ENCODE assay signal across 1 cellular context in the genomic region with DNA sequence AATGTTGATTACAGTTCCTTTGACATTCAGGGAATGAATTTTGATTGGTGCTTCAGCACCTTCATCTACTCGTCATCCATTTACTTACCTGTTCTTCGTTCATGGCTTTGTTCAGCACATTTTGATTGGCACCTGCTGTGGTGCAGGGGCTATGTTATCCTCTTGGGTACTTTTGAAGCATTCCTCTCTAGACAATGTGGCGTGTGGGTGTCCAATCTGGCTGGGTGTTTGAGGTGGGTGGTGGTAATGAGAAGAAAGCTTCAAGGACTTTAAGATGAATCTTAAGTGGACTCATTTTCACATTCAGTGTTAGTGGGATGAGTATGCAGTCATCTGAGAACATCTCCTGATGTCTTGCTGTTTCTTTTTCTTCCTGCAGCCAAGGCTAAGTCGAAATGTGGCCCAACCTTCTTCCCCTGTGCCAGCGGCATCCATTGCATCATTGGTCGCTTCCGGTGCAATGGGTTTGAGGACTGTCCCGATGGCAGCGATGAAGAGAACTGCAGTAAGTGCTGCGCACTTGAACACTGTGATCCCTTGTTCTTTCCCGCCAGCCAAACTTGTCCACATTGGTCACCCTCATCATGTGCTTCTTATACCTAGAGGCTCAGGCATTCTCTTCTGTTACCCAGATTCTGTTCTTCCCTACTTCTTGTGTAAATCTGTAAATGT.
TF ChIP-seq lines count a peak whose summit lies in the region.

No MANE protein-coding gene starts in this region.

TF ChIP-seq in K562, 482 proteins besides CTCF, POLR2A, EP300 and RAD21:
- TF ChIP-seq SMAD2 (IDR thresholded peaks at IDR 0.05; ENCODE audit: low read depth, low read length): no peak
- TF ChIP-seq POU5F1 (IDR thresholded peaks at IDR 0.05; ENCODE audit: borderline replicate concordance, low read depth, low read length, partially characterized antibody): no peak
- no peak for TF ChIP-seq ZSCAN32 (CRISPR knock-in tag; IDR thresholded peaks at IDR 0.05)
- no peak for TF ChIP-seq DPF2 (IDR thresholded peaks at IDR 0.05)
- TF ChIP-seq SMAD4 (CRISPR knock-in tag; conservative IDR thresholded peaks at IDR 0.05): no peak
- TF ChIP-seq SREBF2 (CRISPR knock-in tag; IDR thresholded peaks at IDR 0.05): no peak
- no peak for TF ChIP-seq ZNF274 (IDR thresholded peaks at IDR 0.05; ENCODE audit: borderline replicate concordance, low read depth, low read length)
- TF ChIP-seq, protein P1, sequence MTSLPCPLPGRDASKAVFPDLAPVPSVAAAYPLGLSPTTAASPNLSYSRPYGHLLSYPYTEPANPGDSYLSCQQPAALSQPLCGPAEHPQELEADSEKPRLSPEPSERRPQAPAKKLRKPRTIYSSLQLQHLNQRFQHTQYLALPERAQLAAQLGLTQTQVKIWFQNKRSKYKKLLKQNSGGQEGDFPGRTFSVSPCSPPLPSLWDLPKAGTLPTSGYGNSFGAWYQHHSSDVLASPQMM (CRISPR knock-in tag; IDR thresholded peaks at IDR 0.05): no peak
- TF ChIP-seq MYBL2 (IDR thresholded peaks at IDR 0.05; ENCODE audit: low read depth): no peak
- no peak for TF ChIP-seq MYBL2 (CRISPR knock-in tag; IDR thresholded peaks at IDR 0.05; ENCODE audit: borderline replicate concordance)
- no peak for TF ChIP-seq RFX1 (IDR thresholded peaks at IDR 0.05)
- no peak for TF ChIP-seq FOXM1 (IDR thresholded peaks at IDR 0.05; ENCODE audit: low read depth)
- TF ChIP-seq FOXM1 (CRISPR knock-in tag; IDR thresholded peaks at IDR 0.05; ENCODE audit: low read depth): no peak
- TF ChIP-seq, protein P2, sequence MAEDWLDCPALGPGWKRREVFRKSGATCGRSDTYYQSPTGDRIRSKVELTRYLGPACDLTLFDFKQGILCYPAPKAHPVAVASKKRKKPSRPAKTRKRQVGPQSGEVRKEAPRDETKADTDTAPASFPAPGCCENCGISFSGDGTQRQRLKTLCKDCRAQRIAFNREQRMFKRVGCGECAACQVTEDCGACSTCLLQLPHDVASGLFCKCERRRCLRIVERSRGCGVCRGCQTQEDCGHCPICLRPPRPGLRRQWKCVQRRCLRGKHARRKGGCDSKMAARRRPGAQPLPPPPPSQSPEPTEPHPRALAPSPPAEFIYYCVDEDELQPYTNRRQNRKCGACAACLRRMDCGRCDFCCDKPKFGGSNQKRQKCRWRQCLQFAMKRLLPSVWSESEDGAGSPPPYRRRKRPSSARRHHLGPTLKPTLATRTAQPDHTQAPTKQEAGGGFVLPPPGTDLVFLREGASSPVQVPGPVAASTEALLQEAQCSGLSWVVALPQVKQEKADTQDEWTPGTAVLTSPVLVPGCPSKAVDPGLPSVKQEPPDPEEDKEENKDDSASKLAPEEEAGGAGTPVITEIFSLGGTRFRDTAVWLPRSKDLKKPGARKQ (CRISPR knock-in tag; IDR thresholded peaks at IDR 0.05): no peak
- no peak for TF ChIP-seq SLC30A9 (CRISPR knock-in tag; IDR thresholded peaks at IDR 0.05)
- no peak for TF ChIP-seq HNRNPUL1 (IDR thresholded peaks at IDR 0.05; ENCODE audit: low read length)
TF ChIP-seq in K562: peak in this region for 0.
